16 cellular contexts compared by ENCODE assay signal in the genomic region with DNA sequence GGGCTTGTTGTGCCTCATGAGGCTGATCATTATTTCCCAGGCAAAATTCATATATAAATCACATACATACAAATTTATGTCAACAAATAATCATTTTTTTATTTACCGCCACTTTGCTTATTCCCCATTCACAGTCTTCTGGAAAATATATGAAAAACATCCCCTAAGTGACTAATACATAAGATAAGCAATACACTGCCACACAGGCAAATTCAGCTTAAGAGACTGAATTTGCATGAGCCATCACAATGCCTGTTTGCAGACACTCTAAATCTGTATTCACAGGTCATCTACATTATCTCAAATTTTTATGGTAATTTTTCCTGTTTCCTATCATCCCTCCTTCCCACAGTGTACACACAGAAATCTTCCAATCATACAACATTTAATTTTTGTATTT. TPM values are rescaled to one million over a fixed set of nuclear protein-coding genes. Genes with fewer than 3 reads are reported as not detected.
DNase-seq lines count a peak whose midpoint lies in the region; ATAC-seq, FAIRE-seq and TF ChIP-seq lines count a peak whose summit lies in the region.
"Had no signal": no experiment of that assay in that cellular context is flagged by ENCODE, and none has a peak within 500 bp of the region (broad histone marks: within the 10 kb centered on the region; RNA-seq: fewer than 3 reads in every experiment).

No MANE protein-coding gene starts in this region.

- ATAC-seq in HG02970 (IDR thresholded peaks at IDR 0.05; ENCODE audit: low FRiP score, unreplicated experiment): no peak
- ATAC-seq: gastrocnemius medialis, right cardiac atrium had no signal

- H3K27ac ChIP-seq in BLaER1 treated with 17β-estradiol and CSF1 and Interleukin-3, amounts not matched to agents 10 nM and 100 nM: peak overlapping the region in 6 of 11 experiments; percentile 38 to 65 (median 61); a peak in 10 of 22 replicates
- H3K27ac ChIP-seq: dorsolateral prefrontal cortex, gastrocnemius medialis had no signal

- peak; percentile 26 for FAIRE-seq in GM18507 (lab: Jason Lieb, UNC)

- no peak for TF ChIP-seq CTCF in fibroblast of the aortic adventitia (IDR thresholded peaks at IDR 0.05; ENCODE audit: insufficient read depth, low read length)

- H3K4me1 ChIP-seq in BLaER1 treated with 17β-estradiol and CSF1 and Interleukin-3, amounts not matched to agents 10 nM and 100 nM: peaks cover 56 to 92% (median 79%) of the 10 kb centered on the region in 10 experiments

- POLR2A ChIA-PET in activated CD4-positive, alpha-beta memory T cell treated with anti-CD3 and anti-CD28 coated beads for 36 hours (lab: Charles Lee): interaction anchor here (1.5 to 3.3 kb wide), 2 partner anchors 12 to 85 kb away, joined by 3 to 22 read pairs; partner anchors contain the start of gene OSBPL3

- H3K27me3 Mint-ChIP-seq in activated CD4-positive, alpha-beta memory T cell treated with anti-CD3 and anti-CD28 coated beads for 36 hours: no peaks in the 10 kb centered on the region

- H3K36me3 ChIP-seq in BLaER1 treated with 17β-estradiol and CSF1 and Interleukin-3, amounts not matched to agents 10 nM and 100 nM: no peaks in the 10 kb centered on the region
- H3K36me3 ChIP-seq: gastrocnemius medialis, stomach had no signal

- intact Hi-C loops in activated CD4-positive, alpha-beta memory T cell treated with anti-CD3 and anti-CD28 coated beads for 36 hours (cut with micrococcal nuclease): loop anchor here (1.0 to 5.0 kb wide), 6 partner anchors 18 to 146 kb away; no protein-coding TSS in a partner anchor

- no peak overlapping the region for H3K4me3 Mint-ChIP-seq in activated CD4-positive, alpha-beta memory T cell treated with anti-CD3 and anti-CD28 coated beads for 36 hours

- peaks cover 0 to 4% (median 0%) of the 10 kb centered on the region in 11 experiments; a peak in 1 of 22 replicates for H4K20me1 ChIP-seq in BLaER1 treated with 17β-estradiol and CSF1 and Interleukin-3, amounts not matched to agents 10 nM and 100 nM

- peak overlapping the region; percentile 80 for H3K27ac Mint-ChIP-seq in activated CD4-positive, alpha-beta memory T cell treated with anti-CD3 and anti-CD28 coated beads for 36 hours

- DNase-seq in GM18507 (ENCODE audit: extremely low spot score, insufficient read length, low read depth): no peak
- no peak for DNase-seq in activated CD4-positive, alpha-beta memory T cell treated with anti-CD3 and anti-CD28 coated beads for 36 hours
- DNase-seq in fibroblast of the aortic adventitia (ENCODE audit: low read depth): peak; percentile 43
- DNase-seq in SK-N-DZ (ENCODE audit: low spot score): no peak
- no peak for DNase-seq in NCI-H1417 treated with DMSO at 0.1 percent for 48 hours (lab: John Stamatoyannopoulos, UW)
- DNase-seq in stimulated activated CD4-positive, alpha-beta T cell treated with anti-CD3 and anti-CD28 coated beads, Interleukin-2, amount 100 ng/mL, for 24 hours: no peak
- DNase-seq: activated CD8-positive, alpha-beta memory T cell treated with anti-CD3 and anti-CD28 coated beads, Interleukin-2, amount 50 U/mL, for 48 hours; anterior cingulate cortex; dorsolateral prefrontal cortex; gastrocnemius medialis; NCI-H1105 treated with DMSO at 0.1 percent for 48 hours; right cardiac atrium; RPMI8226; stomach had no signal

- peaks cover 86% of the 10 kb centered on the region for H3K4me1 Mint-ChIP-seq in activated CD4-positive, alpha-beta memory T cell treated with anti-CD3 and anti-CD28 coated beads for 36 hours (ENCODE audit: low read depth)

- H3K9me3 Mint-ChIP-seq in activated CD4-positive, alpha-beta memory T cell treated with anti-CD3 and anti-CD28 coated beads for 36 hours: no peaks in the 10 kb centered on the region

- no peak overlapping the region for H3K4me3 ChIP-seq in BLaER1 treated with 17β-estradiol and CSF1 and Interleukin-3, amounts not matched to agents 10 nM and 100 nM
- H3K4me3 ChIP-seq in fibroblast of the aortic adventitia (ENCODE audit: low read depth, low read length): no peak overlapping the region
- H3K4me3 ChIP-seq: dorsolateral prefrontal cortex, gastrocnemius medialis, stomach had no signal

- no peak overlapping the region for H3K9ac ChIP-seq in BLaER1 treated with 17β-estradiol and CSF1 and Interleukin-3, amounts not matched to agents 10 nM and 100 nM

- peak overlapping the region in 7 of 11 experiments; percentile 67 to 87 (median 74); a peak in 9 of 22 replicates for H3K4me2 ChIP-seq in BLaER1 treated with 17β-estradiol and CSF1 and Interleukin-3, amounts not matched to agents 10 nM and 100 nM

- no peaks in the 10 kb centered on the region for H3K36me3 Mint-ChIP-seq in activated CD4-positive, alpha-beta memory T cell treated with anti-CD3 and anti-CD28 coated beads for 36 hours

- H3K27me3 ChIP-seq in BLaER1 treated with 17β-estradiol and CSF1 and Interleukin-3, amounts not matched to agents 10 nM and 100 nM: no peaks in the 10 kb centered on the region
- H3K27me3 ChIP-seq: dorsolateral prefrontal cortex, gastrocnemius medialis, stomach had no signal

- no peaks in the 10 kb centered on the region for H3K9me3 ChIP-seq in BLaER1 treated with 17β-estradiol and CSF1 and Interleukin-3, amounts not matched to agents 10 nM and 100 nM (replicated peaks in 1 of 11)
- H3K9me3 ChIP-seq: gastrocnemius medialis, stomach had no signal

- CTCF ChIA-PET in activated CD4-positive, alpha-beta memory T cell treated with anti-CD3 and anti-CD28 coated beads for 36 hours (lab: Charles Lee): interaction anchor here (0.6 to 3.1 kb wide), 7 partner anchors 11 to 1419 kb away, joined by 3 to 15 read pairs (median 3); partner anchors contain the start of gene OSBPL3

RNA-seq across cellular contexts. Expression of gene OSBPL3, which starts 13.2 kb away (rescaled TPM):
- 10 to 100 TPM; 41.2 to 45.1 TPM for total RNA-seq in activated CD4-positive, alpha-beta memory T cell treated with anti-CD3 and anti-CD28 coated beads for 36 hours
- total RNA-seq in fibroblast of the aortic adventitia (ENCODE audit: low replicate concordance): 16.1 and 46.0 TPM in 2 replicates
- polyA plus RNA-seq in SK-N-DZ (2014; cell fraction: cytosol; rRNA removed): 5.1 and 6.6 TPM in 2 replicates
- polyA plus RNA-seq in SK-N-DZ (2014; cell fraction: nucleus; rRNA removed): 9.6 and 12.2 TPM in 2 replicates
